11 cellular contexts compared by ENCODE assay signal in genomic region chr1:226632169-226632884, GRCh38.
A peak's percentile ranks its signal among the peaks of the same experiment; 100 is the strongest.
DNase-seq lines count a peak whose midpoint lies in the region; ATAC-seq and TF ChIP-seq lines count a peak whose summit lies in the region.
"Had no signal": no experiment of that assay in that cellular context is flagged by ENCODE, and none has a peak within 500 bp of the region (broad histone marks: within the 10 kb centered on the region; RNA-seq: fewer than 3 reads in every experiment).

No MANE protein-coding gene starts in this region.

- no peak for ATAC-seq in activated T-helper 17 cell treated with anti-CD3 and anti-CD28 coated beads, Interleukin-2, amount 50 U/mL, for 72 hours (replicated peaks)
- ATAC-seq in GM19035 (IDR thresholded peaks at IDR 0.05; ENCODE audit: unreplicated experiment): no peak
- ATAC-seq: HCT116 had no signal

- H3K36me3 Mint-ChIP-seq in activated T-helper 17 cell treated with anti-CD3 and anti-CD28 coated beads, Interleukin-2, amount 50 U/mL, for 72 hours (ENCODE audit: low read depth): peaks cover 62% of the 10 kb centered on the region

- H3K27ac Mint-ChIP-seq in activated T-helper 17 cell treated with anti-CD3 and anti-CD28 coated beads, Interleukin-2, amount 50 U/mL, for 72 hours: peak overlapping the region; percentile 54

- H3K4me1 Mint-ChIP-seq in activated T-helper 17 cell treated with anti-CD3 and anti-CD28 coated beads, Interleukin-2, amount 50 U/mL, for 72 hours: peaks cover 23% of the 10 kb centered on the region

- H3K27ac ChIP-seq in layer of hippocampus (ENCODE audit: low read depth, low read length) (peak overlapping the region; percentile 57), substantia nigra (ENCODE audit: low read depth, low read length, poor library complexity, severe bottlenecking) (peak overlapping the region; percentile 17)

- peak; percentile 58 for DNase-seq in activated CD8-positive, alpha-beta memory T cell treated with anti-CD3 and anti-CD28 coated beads for 24 hours
- no peak for DNase-seq in activated CD8-positive, alpha-beta memory T cell treated with anti-CD3 and anti-CD28 coated beads, Interleukin-2, amount 50 U/mL, for 4 hours
- peak in 1 of 49 donors; percentile 32 for DNase-seq in substantia nigra (lab: John Stamatoyannopoulos, UW)
- DNase-seq in T-helper 1 cell: no peak
- DNase-seq in HEK293T (ENCODE audit: extremely low spot score): no peak
- DNase-seq: hippocampal formation, NCI-H2227 treated with DMSO at 0.1 percent for 48 hours had no signal

- H3K27me3 Mint-ChIP-seq in activated T-helper 17 cell treated with anti-CD3 and anti-CD28 coated beads, Interleukin-2, amount 50 U/mL, for 72 hours: no peaks in the 10 kb centered on the region

- CTCF ChIA-PET in HEK293T (lab: Yijun Ruan, JAX): interaction anchor here (1.0 kb wide), 1 partner anchor 306 kb away, joined by 4 read pairs; no protein-coding TSS in a partner anchor

- H3K27me3 ChIP-seq in layer of hippocampus (ENCODE audit: control insufficient read depth, insufficient read depth, low read length): no peaks in the 10 kb centered on the region

- POLR2A ChIA-PET in HEK293T (lab: Yijun Ruan, JAX): no interaction called here

- H3K9me3 Mint-ChIP-seq in activated T-helper 17 cell treated with anti-CD3 and anti-CD28 coated beads, Interleukin-2, amount 50 U/mL, for 72 hours: no peaks in the 10 kb centered on the region

- H3K4me3 Mint-ChIP-seq in activated T-helper 17 cell treated with anti-CD3 and anti-CD28 coated beads, Interleukin-2, amount 50 U/mL, for 72 hours: peak overlapping the region; percentile 41

TF ChIP-seq in HEK293T, 16 proteins besides CTCF, POLR2A, EP300 and RAD21:
- TF ChIP-seq FOXA1 (IDR thresholded peaks at IDR 0.05): no peak
- TF ChIP-seq NFRKB (IDR thresholded peaks at IDR 0.05): no peak
- no peak for TF ChIP-seq ELF4 (IDR thresholded peaks at IDR 0.05)
- no peak for TF ChIP-seq L3MBTL2 (conservative IDR thresholded peaks at IDR 0.05)
- TF ChIP-seq ARNT (IDR thresholded peaks at IDR 0.05): no peak
- TF ChIP-seq CTBP1 (IDR thresholded peaks at IDR 0.05; ENCODE audit: borderline replicate concordance): no peak
- TF ChIP-seq SP1 (IDR thresholded peaks at IDR 0.05): no peak
- no peak for TF ChIP-seq TARDBP (IDR thresholded peaks at IDR 0.05)
- no peak for TF ChIP-seq BHLHE40 (IDR thresholded peaks at IDR 0.05; ENCODE audit: borderline replicate concordance)
- no peak for TF ChIP-seq HDGF (IDR thresholded peaks at IDR 0.05; ENCODE audit: borderline replicate concordance)
- no peak for TF ChIP-seq SUZ12 (IDR thresholded peaks at IDR 0.05)
- no peak for TF ChIP-seq LEF1 (IDR thresholded peaks at IDR 0.05; ENCODE audit: borderline replicate concordance)
- TF ChIP-seq FOXM1 (IDR thresholded peaks at IDR 0.05; ENCODE audit: borderline replicate concordance): no peak
